Comparison of ENCODE assay signal across 8 cellular contexts in genomic region chr4:158811704-158812103, GRCh38. TPM values are rescaled to one million over a fixed set of nuclear protein-coding genes. Genes with fewer than 3 reads are reported as not detected.
A peak's percentile ranks its signal among the peaks of the same experiment; 100 is the strongest.
DNase-seq lines count a peak whose midpoint lies in the region; ATAC-seq and TF ChIP-seq lines count a peak whose summit lies in the region.

No MANE protein-coding gene starts in this region.

- intact Hi-C loops in left ventricle myocardium inferior (cut with micrococcal nuclease) (no loop called here), stomach (cut with DNase I; ENCODE audit: low total_unique reads) (no loop called here)

- no peaks in the 10 kb centered on the region for H3K9me3 ChIP-seq in left ventricle myocardium inferior (replicated peaks)
- no peaks in the 10 kb centered on the region for H3K9me3 ChIP-seq in stomach

- H3K4me3 ChIP-seq in left ventricle myocardium inferior (peak overlapping the region; percentile 30), stomach (no peak overlapping the region)

- TF ChIP-seq CTCF in left ventricle myocardium inferior (IDR thresholded peaks at IDR 0.05; ENCODE audit: borderline replicate concordance) (peak; percentile 17), stomach (IDR thresholded peaks at IDR 0.05) (no peak)

- peaks cover 86% of the 10 kb centered on the region for H3K4me1 ChIP-seq in left ventricle myocardium inferior
- peaks cover 48 to 82% (median 64%) of the 10 kb centered on the region in 4 donors for H3K4me1 ChIP-seq in stomach

- ATAC-seq in GM21447 (IDR thresholded peaks at IDR 0.05; ENCODE audit: unreplicated experiment) (peak; percentile 22), HG02623 (IDR thresholded peaks at IDR 0.05; ENCODE audit: unreplicated experiment) (no peak), HG03280 (IDR thresholded peaks at IDR 0.05; ENCODE audit: unreplicated experiment) (no peak)

- peak; percentile 22 for DNase-seq in A172 (ENCODE audit: low spot score)
- peak; percentile 90 for DNase-seq in SKM-1 treated with dmso at 0.1 percent for 144 hours (lab: John Stamatoyannopoulos, UW; ENCODE audit: unreplicated experiment)
- DNase-seq in left ventricle myocardium inferior = no peak
- DNase-seq in stomach = peak; percentile 50
- no peak for DNase-seq in NCI-H526 treated with DMSO at 0.1 percent for 48 hours (lab: John Stamatoyannopoulos, UW)

- no peak for TF ChIP-seq POLR2A in stomach (IDR thresholded peaks at IDR 0.05)

- H3K27me3 ChIP-seq in left ventricle myocardium inferior (ENCODE audit: low read depth) (no peaks in the 10 kb centered on the region), stomach (no peaks in the 10 kb centered on the region)

- H3K27ac ChIP-seq in left ventricle myocardium inferior (replicated peaks) (peak overlapping the region; percentile 85), stomach (peak overlapping the region; percentile 41 to 79 (median 74))

- 21 to 53% (median 34%) methylated on average over 6 of the region's 6 CpGs for WGBS in stomach, 5 donors

- TF ChIP-seq EP300 in stomach (IDR thresholded peaks at IDR 0.05) = no peak

- H3K36me3 ChIP-seq in left ventricle myocardium inferior (no peaks in the 10 kb centered on the region), stomach (no peaks in the 10 kb centered on the region)

RNA-seq across cellular contexts. Expression of gene FNIP2, which starts 42.9 kb away (rescaled TPM):
- total RNA-seq in A172 (2014; rRNA removed; shearing (Covaris generic)) = 8.0 and 10.8 TPM in 2 replicates
- total RNA-seq in left ventricle myocardium inferior (44.0 TPM), stomach (100 to 1,000 TPM in 1 of 5 donors, 10 to 100 TPM in 4; 28.7 to 109 (median 38.8) TPM)
- 10 to 100 TPM in 1 of 3 donors, 1 to 10 TPM in 2; 4.8 to 15.7 (median 6.8) TPM for polyA plus RNA-seq in stomach

Comparison
In these comparisons a context has a peak if more than half of its experiments do, and no peak if none do; other contexts are left out.
1. DNase-seq: peak in A172 (single experiment), SKM-1 treated with dmso at 0.1 percent for 144 hours (single experiment) and stomach (single experiment); none in left ventricle myocardium inferior (single experiment) and NCI-H526 treated with DMSO at 0.1 percent for 48 hours (single experiment).